ENCODE assay signal across 13 cellular contexts in genomic region chr2:230443540-230443939, GRCh38. TPM values are rescaled to one million over a fixed set of nuclear protein-coding genes. Genes with fewer than 3 reads are reported as not detected.
DNase-seq lines count a peak whose midpoint lies in the region; ATAC-seq and TF ChIP-seq lines count a peak whose summit lies in the region.
"Had no signal": no experiment of that assay in that cellular context is flagged by ENCODE, and none has a peak within 500 bp of the region (broad histone marks: within the 10 kb centered on the region; RNA-seq: fewer than 3 reads in every experiment).

No MANE protein-coding gene starts in this region.

- H3K9me3 ChIP-seq in heart left ventricle (no peaks in the 10 kb centered on the region), tibial nerve (no peaks in the 10 kb centered on the region)

- H3K4me3 ChIP-seq in choroid plexus epithelial cell (ENCODE audit: low read depth, low read length) (no peak overlapping the region), skeletal muscle cell (ENCODE audit: low read depth, low read length) (no peak overlapping the region), heart left ventricle (no peak overlapping the region), tibial nerve (no peak overlapping the region)
- H3K4me3 ChIP-seq: smooth muscle cell had no signal

- TF ChIP-seq POLR2A in heart left ventricle (IDR thresholded peaks at IDR 0.05), result no peak
- no peak for TF ChIP-seq POLR2A in tibial nerve (IDR thresholded peaks at IDR 0.05)

- H3K36me3 Mint-ChIP-seq in T-helper 2 cell treated with Interferon-gamma antibody and Interleukin-4, amounts not matched to agents 5 μg/mL and 100 μg/mL, for 36 hours (ENCODE audit: low read depth), result peaks cover 81% of the 10 kb centered on the region

- H3K27ac ChIP-seq in heart left ventricle (peak overlapping the region in 1 of 12 donors; percentile 13), tibial nerve (no peak overlapping the region)
- H3K27ac ChIP-seq: KMS-11 had no signal

- peak overlapping the region; percentile 68 for H3K27ac Mint-ChIP-seq in T-helper 2 cell treated with Interferon-gamma antibody and Interleukin-4, amounts not matched to agents 5 μg/mL and 100 μg/mL, for 36 hours

- H3K27me3 Mint-ChIP-seq in T-helper 2 cell treated with Interferon-gamma antibody and Interleukin-4, amounts not matched to agents 5 μg/mL and 100 μg/mL, for 36 hours (ENCODE audit: low read depth), result no peaks in the 10 kb centered on the region

- no peak for DNase-seq in T-helper 2 cell treated with Interferon-gamma antibody and Interleukin-4, amounts not matched to agents 5 μg/mL and 100 μg/mL, for 36 hours (ENCODE audit: low spot score)
- DNase-seq in T-helper 2 cell (no peak), NCI-H226 (peak; percentile 73), choroid plexus epithelial cell (ENCODE audit: low read depth) (peak; percentile 24), skeletal muscle cell (ENCODE audit: low read depth) (peak; percentile 19), germinal center (ENCODE audit: low spot score) (no peak), heart left ventricle (no peak), tibial nerve (ENCODE audit: low spot score in 2 of 2) (no peak)
- DNase-seq: activated CD4-positive, alpha-beta T cell treated with anti-CD3 and anti-CD28 coated beads for 4 hours; H7 had no signal

- H3K9me3 Mint-ChIP-seq in T-helper 2 cell treated with Interferon-gamma antibody and Interleukin-4, amounts not matched to agents 5 μg/mL and 100 μg/mL, for 36 hours, result no peaks in the 10 kb centered on the region

- H3K4me1 ChIP-seq in heart left ventricle (peaks cover 0 to 87% (median 27%) of the 10 kb centered on the region in 12 donors), tibial nerve (peaks cover 0 to 44% (median 15%) of the 10 kb centered on the region in 4 donors)

- no peak for TF ChIP-seq EP300 in tibial nerve (IDR thresholded peaks at IDR 0.05)

- no peak for TF ChIP-seq CTCF in choroid plexus epithelial cell (conservative IDR thresholded peaks at IDR 0.05; ENCODE audit: low read depth, low read length)
- TF ChIP-seq CTCF in heart left ventricle (IDR thresholded peaks at IDR 0.05), result no peak
- no peak for TF ChIP-seq CTCF in tibial nerve (IDR thresholded peaks at IDR 0.05)

- no peak for ATAC-seq in heart left ventricle

- 87 to 97% (median 91%) methylated on average over 2 of the region's 2 CpGs for WGBS in heart left ventricle, 4 donors
- WGBS in tibial nerve, 2 donors, result 83 to 93% methylated on average over 2 of the region's 2 CpGs

- H3K36me3 ChIP-seq in heart left ventricle (peaks cover 0 to 69% (median 53%) of the 10 kb centered on the region in 9 donors), tibial nerve (peaks cover 0 to 60% (median 13%) of the 10 kb centered on the region in 3 donors)

- H3K4me1 Mint-ChIP-seq in T-helper 2 cell treated with Interferon-gamma antibody and Interleukin-4, amounts not matched to agents 5 μg/mL and 100 μg/mL, for 36 hours (ENCODE audit: low read depth), result peaks cover 70% of the 10 kb centered on the region
- H3K4me1 Mint-ChIP-seq: neural crest cell had no signal

- no peak overlapping the region for H3K4me3 Mint-ChIP-seq in T-helper 2 cell treated with Interferon-gamma antibody and Interleukin-4, amounts not matched to agents 5 μg/mL and 100 μg/mL, for 36 hours
- H3K4me3 Mint-ChIP-seq: neural crest cell had no signal

- H3K27me3 ChIP-seq in heart left ventricle (no peaks in the 10 kb centered on the region), tibial nerve (no peaks in the 10 kb centered on the region)

- intact Hi-C loops in heart left ventricle (cut with DNase I), result no loop called here

RNA-seq across cellular contexts. Expression of gene SP100, which starts 27.5 kb away (rescaled TPM):
- total RNA-seq in heart left ventricle (100 to 1,000 TPM in 2 of 9 donors, 10 to 100 TPM in 7; 52.2 to 133 (median 67.6) TPM), tibial nerve (100 to 1,000 TPM in 2 of 4 donors, 10 to 100 TPM in 2; 84.1 to 126 (median 108) TPM)
- 10 to 100 TPM; 32.6 to 48.8 TPM for polyA plus RNA-seq in heart left ventricle
- total RNA-seq: H7, neural crest cell had no signal

Comparison
In these comparisons a context has a peak if more than half of its experiments do, and no peak if none do; other contexts are left out.
1. DNase-seq: peak in NCI-H226 (single experiment), choroid plexus epithelial cell (single experiment) and skeletal muscle cell (single experiment); none in T-helper 2 cell treated with Interferon-gamma antibody and Interleukin-4, amounts not matched to agents 5 μg/mL and 100 μg/mL, for 36 hours (single experiment), T-helper 2 cell (0 of 5), germinal center (single experiment), heart left ventricle (0 of 5) and tibial nerve (0 of 2).